In the genomic region with DNA sequence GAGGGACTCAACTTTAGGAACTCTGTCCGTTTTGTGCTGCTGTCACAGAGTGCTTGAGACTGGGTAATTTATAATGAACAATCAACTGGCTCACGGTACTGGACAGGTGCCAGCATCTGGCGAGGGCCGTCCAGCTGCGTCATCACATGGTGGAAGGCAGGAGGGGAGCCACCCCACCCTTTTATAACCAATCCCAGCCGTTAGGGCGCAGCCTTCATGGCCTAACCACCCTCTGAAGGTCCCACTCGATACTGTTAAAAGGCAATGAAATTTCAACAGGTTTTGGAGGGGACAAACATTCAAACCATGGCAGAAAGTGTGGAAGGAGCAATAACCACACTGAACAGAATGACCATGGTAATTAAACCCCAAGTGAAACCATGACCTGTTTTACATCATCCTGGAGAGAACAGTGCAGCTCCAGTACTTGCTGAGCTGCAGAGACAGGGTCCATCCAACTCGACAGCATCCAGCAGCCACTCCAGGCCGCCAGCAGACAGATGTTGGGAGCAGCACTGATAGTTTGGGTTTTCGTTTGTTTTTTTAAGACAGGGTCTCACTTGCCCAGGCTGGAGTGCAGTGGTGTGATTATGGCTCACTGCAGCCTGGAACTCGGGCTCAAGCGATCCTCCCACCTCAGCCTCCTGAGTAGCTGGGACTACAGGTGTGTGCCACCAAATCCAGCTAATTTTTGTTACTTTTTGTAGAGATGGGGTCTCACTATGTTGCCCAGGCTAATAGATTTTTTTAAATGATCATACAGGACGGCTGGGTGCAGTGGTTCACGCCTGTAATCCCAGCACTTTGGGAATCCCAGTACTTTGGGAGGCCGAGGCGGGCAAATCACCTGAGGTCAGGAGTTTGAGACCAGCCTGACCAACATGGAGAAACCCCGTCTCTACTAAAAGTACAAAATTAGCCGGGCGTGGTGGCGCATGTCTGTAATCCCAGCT, we compare ENCODE assay signal across 8 cellular contexts. TPM values are rescaled to one million over a fixed set of nuclear protein-coding genes. Genes with fewer than 3 reads are reported as not detected.
DNase-seq lines count a peak whose midpoint lies in the region; ATAC-seq, FAIRE-seq and TF ChIP-seq lines count a peak whose summit lies in the region.

No MANE protein-coding gene starts in this region.

- H3T11ph ChIP-seq in H9 (ENCODE audit: low read length), result no peak overlapping the region

- H3K9ac ChIP-seq in H9 (ENCODE audit: extremely low read depth, insufficient read length, low read length), result no peak overlapping the region

- H3K9me3 ChIP-seq in thyroid gland (no peaks in the 10 kb centered on the region), H9 (ENCODE audit: control insufficient read depth, low read depth, low read length) (no peaks in the 10 kb centered on the region)

- H3K23ac ChIP-seq in H9 (ENCODE audit: insufficient read length, low read depth, low read length), result no peak overlapping the region

- intact Hi-C loops in thyroid gland (cut with DNase I), result no loop called here

- 45 to 50% methylated on average over 21 of the region's 21 CpGs for WGBS in thyroid gland, 2 donors
- WGBS in H9 (ENCODE audit: extremely low coverage, insufficient read length, low lambda C conversion rate), result no CpG with 5 or more reads among the region's 21 CpGs

- no peak for ATAC-seq in GM18858 (IDR thresholded peaks at IDR 0.05; ENCODE audit: unreplicated experiment)

- H2BK120ac ChIP-seq in H9 (ENCODE audit: low read depth, low read length, poor library complexity, severe bottlenecking), result no peak overlapping the region

- H3K4me2 ChIP-seq in H9 (ENCODE audit: insufficient read depth, insufficient read length, low read length), result no peak overlapping the region

- CTCF ChIA-PET in RWPE1 (lab: Yijun Ruan, JAX), result interaction anchor here (1.6 kb wide), 1 partner anchor 21 kb away, joined by 6 read pairs; no protein-coding TSS in a partner anchor

- no peak overlapping the region for H2BK20ac ChIP-seq in H9 (ENCODE audit: low read depth, low read length, poor library complexity, severe bottlenecking)

- no peaks in the 10 kb centered on the region for H3K79me1 ChIP-seq in H9 (ENCODE audit: insufficient read depth, low read depth, low read length, poor library complexity, severe bottlenecking)

- no peak overlapping the region for H3K4me3 ChIP-seq in thyroid gland (replicated peaks in 1 of 3)

- H3K27ac ChIP-seq in RWPE1 (peak overlapping the region; percentile 75), thyroid gland (no peak overlapping the region), H9 (ENCODE audit: insufficient read length, low read depth, low read length) (no peak overlapping the region)

- no peak overlapping the region for H2BK5ac ChIP-seq in H9 (ENCODE audit: insufficient read length, low read length)

- peaks cover 0 to 6% (median 5%) of the 10 kb centered on the region in 3 experiments; a peak in 2 of 7 replicates for H3K36me3 Mint-ChIP-seq in H9 (ENCODE audit: insufficient read depth in 1 of 3, low read depth in 3 of 3)

- POLR2A ChIA-PET in RWPE1 (lab: Yijun Ruan, JAX; ENCODE audit: low non-redundant PET), result no interaction called here

- no peak overlapping the region for H3K4ac ChIP-seq in H9 (ENCODE audit: low read depth, low read length)

- H3K27me3 ChIP-seq in thyroid gland (no peaks in the 10 kb centered on the region), H9 (ENCODE audit: insufficient read depth, low read length) (no peaks in the 10 kb centered on the region; the same call in 1 of the 2 replicates)

- H3K18ac ChIP-seq in H9 (ENCODE audit: insufficient read length, low read depth, low read length), result no peak overlapping the region

- no peak for FAIRE-seq in frontal cortex (lab: Jason Lieb, UNC)

- TF ChIP-seq CTCF in RWPE1 (conservative IDR thresholded peaks at IDR 0.05; ENCODE audit: low read depth), result no peak
- no peak for TF ChIP-seq CTCF in thyroid gland (IDR thresholded peaks at IDR 0.05)
- TF ChIP-seq CTCF in H9 (conservative IDR thresholded peaks at IDR 0.05), result no peak

- peak overlapping the region in 1 of 2 experiments; percentile 59; a peak in 2 of 5 replicates for H3K4me3 Mint-ChIP-seq in H9

- no peak overlapping the region for H4K8ac ChIP-seq in H9 (replicated peaks; ENCODE audit: insufficient read length, low read depth, low read length)

- H2BK12ac ChIP-seq in H9 (ENCODE audit: insufficient read length, low read depth, low read length), result no peak overlapping the region

- H2BK15ac ChIP-seq in H9 (ENCODE audit: low read depth, low read length), result no peak overlapping the region

- no peak overlapping the region for H3K14ac ChIP-seq in H9 (ENCODE audit: insufficient read depth, low read length)

- no peak overlapping the region for H3K56ac ChIP-seq in H9 (ENCODE audit: insufficient read length, low read depth, low read length)

- H3K27me3 Mint-ChIP-seq in H9 (ENCODE audit: low read depth), result peaks cover 61% of the 10 kb centered on the region

- no peaks in the 10 kb centered on the region for H3K79me2 ChIP-seq in H9 (ENCODE audit: insufficient read depth, low read length)

- H3K23me2 ChIP-seq in H9 (ENCODE audit: insufficient read length, low read depth, low read length, poor library complexity, severe bottlenecking), result peaks cover 4% of the 10 kb centered on the region

- peaks cover 0 to 4% of the 10 kb centered on the region in 2 experiments; a peak in 2 of 5 replicates for H3K9me3 Mint-ChIP-seq in H9

- H3K36me3 ChIP-seq in thyroid gland, result peaks cover 25% of the 10 kb centered on the region in 2 donors

- peaks cover 10 to 14% of the 10 kb centered on the region in 2 experiments for H3K4me1 Mint-ChIP-seq in H9

- H4K5ac ChIP-seq in H9 (ENCODE audit: insufficient read length, low read depth, low read length), result no peak overlapping the region

- peaks cover 5 to 24% of the 10 kb centered on the region in 2 donors for H3K4me1 ChIP-seq in thyroid gland
- no peaks in the 10 kb centered on the region for H3K4me1 ChIP-seq in H9 (ENCODE audit: insufficient read depth, low read length)

- no peak overlapping the region for H2AK5ac ChIP-seq in H9 (ENCODE audit: insufficient read length, low read length)

- no peak overlapping the region for H2AFZ ChIP-seq in H9 (ENCODE audit: low read length)

- H3K27ac Mint-ChIP-seq in H9, result no peak overlapping the region

- no peaks in the 10 kb centered on the region for H4K20me1 ChIP-seq in H9 (ENCODE audit: control insufficient read depth, insufficient read depth, insufficient read length)

- H4K91ac ChIP-seq in H9 (ENCODE audit: insufficient read length, low read depth, low read length), result no peak overlapping the region

- DNase-seq in AG20443 (ENCODE audit: low spot score) (peak; percentile 81), HCEC 1CT (peak; percentile 54), RWPE1 (ENCODE audit: low spot score) (peak; percentile 79), frontal cortex (ENCODE audit: low spot score in 2 of 2) (peak; percentile 74 to 77), thyroid gland (peak; percentile 58 to 65), T-helper 9 cell (no peak), H9 (no peak)

- TF ChIP-seq POLR2A in thyroid gland (IDR thresholded peaks at IDR 0.05), result no peak

RNA-seq across cellular contexts. Expression of gene CHMP6, which starts 11.0 kb away (rescaled TPM):
- total RNA-seq in frontal cortex, result 10.2 TPM
- total RNA-seq in thyroid gland, result 10 to 100 TPM; 19.5 to 37.8 (median 27.8) TPM
- 23.4 and 25.0 TPM in 2 replicates for total RNA-seq in H9 (2021)

RNA-seq across cellular contexts. Expression of gene BAIAP2, which starts 32.3 kb away (rescaled TPM):
- 19.2 TPM for total RNA-seq in frontal cortex
- total RNA-seq in thyroid gland, result 10 to 100 TPM; 35.8 to 86.8 (median 42.1) TPM
- total RNA-seq in H9 (2021), result 26.7 and 27.8 TPM in 2 replicates

Comparison
In these comparisons a context has a peak if more than half of its experiments do, and no peak if none do; other contexts are left out.
1. DNase-seq: peak in AG20443 (single experiment), HCEC 1CT (single experiment), RWPE1 (single experiment), frontal cortex (2 of 2) and thyroid gland (2 of 2); none in T-helper 9 cell (single experiment) and H9 (single experiment).